In genomic region chr2:10301946-10302478, GRCh38 we compare ENCODE assay signal across 8 cellular contexts. TPM values are rescaled to one million over a fixed set of nuclear protein-coding genes. Genes with fewer than 3 reads are reported as not detected.
DNase-seq lines count a peak whose midpoint lies in the region; ATAC-seq and TF ChIP-seq lines count a peak whose summit lies in the region.

No MANE protein-coding gene starts in this region.

- no peak for ATAC-seq in stimulated activated effector memory CD8-positive, alpha-beta T cell treated with anti-CD3 and anti-CD28 coated beads, Interleukin-12 subunit alpha, Interleukin-12 subunit beta, amount 100 ng/mL, for 72 hours
- ATAC-seq in GM18517 (IDR thresholded peaks at IDR 0.05; ENCODE audit: unreplicated experiment) = no peak

- H2AFZ ChIP-seq in hepatocyte = peak overlapping the region; percentile 64

- peaks cover 9% of the 10 kb centered on the region for H3K9me3 ChIP-seq in WERI-Rb-1 (ENCODE audit: severe bottlenecking)
- no peaks in the 10 kb centered on the region for H3K9me3 ChIP-seq in hepatocyte (ENCODE audit: low read depth)

- H3K4me1 Mint-ChIP-seq in stimulated activated effector memory CD8-positive, alpha-beta T cell treated with anti-CD3 and anti-CD28 coated beads, Interleukin-12 subunit alpha, Interleukin-12 subunit beta, amount 100 ng/mL, for 72 hours = peaks cover 68% of the 10 kb centered on the region

- H3K27ac ChIP-seq in WERI-Rb-1 (peak overlapping the region; percentile 71), hepatocyte (peak overlapping the region; percentile 88)

- H3K4me2 ChIP-seq in hepatocyte = peak overlapping the region; percentile 83

- H3K36me3 ChIP-seq in WERI-Rb-1 = no peaks in the 10 kb centered on the region; the same call in 1 of the 2 replicates
- H3K36me3 ChIP-seq in hepatocyte (replicated peaks; ENCODE audit: insufficient read depth, low read depth) = no peaks in the 10 kb centered on the region

- H3K36me3 Mint-ChIP-seq in stimulated activated effector memory CD8-positive, alpha-beta T cell treated with anti-CD3 and anti-CD28 coated beads, Interleukin-12 subunit alpha, Interleukin-12 subunit beta, amount 100 ng/mL, for 72 hours = peaks cover 6% of the 10 kb centered on the region

- peaks cover 7% of the 10 kb centered on the region for H4K20me1 ChIP-seq in hepatocyte (ENCODE audit: insufficient read depth, poor library complexity, severe bottlenecking)

- peak overlapping the region; percentile 92 for H3K4me3 Mint-ChIP-seq in stimulated activated effector memory CD8-positive, alpha-beta T cell treated with anti-CD3 and anti-CD28 coated beads, Interleukin-12 subunit alpha, Interleukin-12 subunit beta, amount 100 ng/mL, for 72 hours

- no peaks in the 10 kb centered on the region for H3K9me2 ChIP-seq in hepatocyte (replicated peaks; ENCODE audit: insufficient read depth)

- no peak for TF ChIP-seq CTCF in WERI-Rb-1 (IDR thresholded peaks at IDR 0.05; ENCODE audit: low read depth, low read length)
- TF ChIP-seq CTCF in hepatocyte (IDR thresholded peaks at IDR 0.05; ENCODE audit: poor library complexity) = no peak

- no peaks in the 10 kb centered on the region for H3K9me3 Mint-ChIP-seq in stimulated activated effector memory CD8-positive, alpha-beta T cell treated with anti-CD3 and anti-CD28 coated beads, Interleukin-12 subunit alpha, Interleukin-12 subunit beta, amount 100 ng/mL, for 72 hours

- H3K27me3 ChIP-seq in WERI-Rb-1 (ENCODE audit: insufficient read depth, low read depth, severe bottlenecking) = peaks cover 3% of the 10 kb centered on the region
- peaks cover 3% of the 10 kb centered on the region for H3K27me3 ChIP-seq in hepatocyte

- H3K27ac Mint-ChIP-seq in stimulated activated effector memory CD8-positive, alpha-beta T cell treated with anti-CD3 and anti-CD28 coated beads, Interleukin-12 subunit alpha, Interleukin-12 subunit beta, amount 100 ng/mL, for 72 hours = no peak overlapping the region

- peaks cover 26% of the 10 kb centered on the region for H3K4me1 ChIP-seq in hepatocyte (ENCODE audit: insufficient read depth)

- H3K4me3 ChIP-seq in WERI-Rb-1 (ENCODE audit: low read depth, low read length) = peak overlapping the region; percentile 84
- peak overlapping the region; percentile 92 for H3K4me3 ChIP-seq in hepatocyte

- H3K79me2 ChIP-seq in hepatocyte = peaks cover 29% of the 10 kb centered on the region

- 48% methylated on average over 12 of the region's 29 CpGs for WGBS in hepatocyte (ENCODE audit: low lambda C conversion rate, missing lambda C conversion rate)

- peak; percentile 47 for DNase-seq in activated CD4-positive, CD25-positive, alpha-beta regulatory T cell treated with anti-CD3 and anti-CD28 coated beads, Interleukin-2, amount 50 U/mL, for 72 hours
- DNase-seq in activated CD4-positive, CD25-positive, alpha-beta regulatory T cell (lab: John Stamatoyannopoulos, UW) = no peak
- DNase-seq in WERI-Rb-1 = no peak
- DNase-seq in hepatocyte (ENCODE audit: low spot score) = peak; percentile 26
- DNase-seq in stimulated activated effector memory CD8-positive, alpha-beta T cell treated with anti-CD3 and anti-CD28 coated beads, Interleukin-12 subunit alpha, Interleukin-12 subunit beta, amount 100 ng/mL, for 72 hours (ENCODE audit: low spot score in 2 of 2) = no peak
- DNase-seq in NCI-H774 (lab: John Stamatoyannopoulos, UW) = no peak
- no peak for DNase-seq in NAMALWA (ENCODE audit: low spot score)

RNA-seq across cellular contexts. Expression of gene HPCAL1, which starts 0.7 kb away (rescaled TPM):
- total RNA-seq in hepatocyte = 13.8 and 22.5 TPM in 2 replicates
- 37.4 and 39.1 TPM in 2 replicates for polyA plus RNA-seq in hepatocyte

Comparison
In these comparisons a context has a peak if more than half of its experiments do, and no peak if none do; other contexts are left out.
1. DNase-seq: peak in activated CD4-positive, CD25-positive, alpha-beta regulatory T cell treated with anti-CD3 and anti-CD28 coated beads, Interleukin-2, amount 50 U/mL, for 72 hours (single experiment) and hepatocyte (single experiment); none in activated CD4-positive, CD25-positive, alpha-beta regulatory T cell (0 of 4), WERI-Rb-1 (single experiment), stimulated activated effector memory CD8-positive, alpha-beta T cell treated with anti-CD3 and anti-CD28 coated beads, Interleukin-12 subunit alpha, Interleukin-12 subunit beta, amount 100 ng/mL, for 72 hours (0 of 2), NCI-H774 (single experiment) and NAMALWA (single experiment).